In genomic region chr1:206600527-206600926, GRCh38 we compare ENCODE assay signal across 24 cellular contexts. TPM values are rescaled to one million over a fixed set of nuclear protein-coding genes. Genes with fewer than 3 reads are reported as not detected.
DNase-seq lines count a peak whose midpoint lies in the region; ATAC-seq, FAIRE-seq and TF ChIP-seq lines count a peak whose summit lies in the region.
"Had no signal": no experiment of that assay in that cellular context is flagged by ENCODE, and none has a peak within 500 bp of the region (broad histone marks: within the 10 kb centered on the region; RNA-seq: fewer than 3 reads in every experiment).

No MANE protein-coding gene starts in this region.

- H3K36me3 ChIP-seq in liver (ENCODE audit: control insufficient read depth in 4 of 4, insufficient read depth in 3 of 4, low read depth in 1 of 4, low read length in 3 of 4) (peaks cover 5 to 77% (median 52%) of the 10 kb centered on the region in 4 donors), HepG2 (replicated peaks in 1 of 2; ENCODE audit: control insufficient read depth in 1 of 2, insufficient read depth in 2 of 2, low read length in 2 of 2) (peaks cover 34 to 79% of the 10 kb centered on the region in 2 experiments)

- TF ChIP-seq EP300 in HepG2 (IDR thresholded peaks at IDR 0.05; ENCODE audit: low read depth in 2 of 2, low read length in 2 of 2) (no peak), HepG2 (CRISPR knock-in tag; IDR thresholded peaks at IDR 0.05; ENCODE audit: borderline replicate concordance) (no peak)

- TF ChIP-seq RAD21 in liver (IDR thresholded peaks at IDR 0.05) (no peak), HepG2 (CRISPR knock-in tag; IDR thresholded peaks at IDR 0.05) (no peak)

- in situ Hi-C loops in HepG2 (cut with HindIII; ENCODE audit: extremely low pct_ligation_motif_present, low pct_unique_long_range_greater_than_20kb) (no loop called here), astrocyte of the spinal cord (cut with HindIII; ENCODE audit: low sequenced_read_pairs) (no loop called here)

- H3K9ac ChIP-seq in liver (ENCODE audit: low read depth in 1 of 2, low read length in 2 of 2): no peak overlapping the region
- no peak overlapping the region for H3K9ac ChIP-seq in HepG2 (ENCODE audit: insufficient read depth, low read depth, low read length)
- H3K9ac ChIP-seq: BLaER1 had no signal

- DNase-seq in HepG2 (ENCODE audit: low spot score): no peak
- peak; percentile 64 for DNase-seq in astrocyte of the spinal cord (ENCODE audit: low read depth, low spot score)
- peak; percentile 59 for DNase-seq in myocyte (ENCODE audit: low read depth)
- no peak for DNase-seq in DMS79 (lab: John Stamatoyannopoulos, UW)
- DNase-seq in activated CD4-positive, alpha-beta T cell treated with anti-CD3 and anti-CD28 coated beads for 1 hour: no peak
- no peak for DNase-seq in NCI-H1417 (lab: John Stamatoyannopoulos, UW)
- no peak for DNase-seq in stimulated activated CD4-positive, alpha-beta T cell treated with anti-CD3 and anti-CD28 coated beads, Interleukin-4, amount 100 ng/mL, for 24 hours
- DNase-seq: CD4-positive, CD25-positive, alpha-beta regulatory T cell; GDM1; H9; Kasumi-1; MV-4-11; NCI-H1105 treated with DMSO at 0.1 percent for 48 hours; NCI-H2029 treated with DMSO at 0.1 percent for 48 hours; NCI-H446 treated with DMSO at 0.1 percent for 48 hours; NCI-H526; SHP77 had no signal

- CTCF ChIA-PET in HepG2 (lab: Yijun Ruan, JAX; ENCODE audit: low intra/inter-chr PET ratio, low total read pairs): no interaction called here

- TF ChIP-seq CTCF in liver (IDR thresholded peaks at IDR 0.05; ENCODE audit: low read depth, low read length, missing input control) (no peak), HepG2 (CRISPR knock-in tag; IDR thresholded peaks at IDR 0.05) (no peak), astrocyte of the spinal cord (IDR thresholded peaks at IDR 0.05; ENCODE audit: low read depth, low read length) (no peak)

- H3K9me3 ChIP-seq in liver (ENCODE audit: control insufficient read depth in 4 of 4, low read length in 3 of 4) (no peaks in the 10 kb centered on the region), HepG2 (ENCODE audit: low read length) (no peaks in the 10 kb centered on the region)
- H3K9me3 ChIP-seq: BLaER1 had no signal

- H3K27ac ChIP-seq in liver (ENCODE audit: low read depth in 1 of 2, low read length in 2 of 2) (no peak overlapping the region), HepG2 (ENCODE audit: extremely low read length, insufficient read depth, low read length) (no peak overlapping the region)
- H3K27ac ChIP-seq: BLaER1, RWPE1 had no signal

- H3K4me3 ChIP-seq in liver (ENCODE audit: low read depth in 1 of 3, low read length in 3 of 3): no peak overlapping the region
- H3K4me3 ChIP-seq in HepG2 (replicated peaks in 1 of 3; ENCODE audit: insufficient read depth in 1 of 3, low read depth in 2 of 3, low read length in 3 of 3): no peak overlapping the region
- no peak overlapping the region for H3K4me3 ChIP-seq in astrocyte of the spinal cord (ENCODE audit: low read depth, low read length)
- H3K4me3 ChIP-seq: BLaER1, GM12878, GM23338, K562 had no signal

- TF ChIP-seq POLR2A in HepG2 (IDR thresholded peaks at IDR 0.05; ENCODE audit: insufficient read depth in 1 of 2, low read depth in 2 of 2, low read length in 2 of 2): no peak

- no peak for ATAC-seq in HepG2
- ATAC-seq: GM12878, GM23338, K562, Panc1 had no signal

- H3K27me3 ChIP-seq in liver (ENCODE audit: control insufficient read depth in 4 of 4, insufficient read depth in 4 of 4, low read length in 3 of 4): no peaks in the 10 kb centered on the region
- no peaks in the 10 kb centered on the region for H3K27me3 ChIP-seq in HepG2 (ENCODE audit: control insufficient read depth in 1 of 2, insufficient read depth in 2 of 2, low read length in 2 of 2)
- H3K27me3 ChIP-seq: BLaER1 had no signal

- H3K79me2 ChIP-seq in HepG2 (ENCODE audit: insufficient read depth, low read length): no peaks in the 10 kb centered on the region

- no peak for FAIRE-seq in HepG2 (lab: Jason Lieb, UNC)
- FAIRE-seq: GM12878, K562 had no signal

- POLR2A ChIA-PET in HepG2 (lab: Yijun Ruan, JAX): interaction anchor here (1.4 kb wide), 1 partner anchor 12 kb away, joined by 3 read pairs; the partner anchor contains the start of gene EIF2D

- H3K4me2 ChIP-seq in HepG2 (ENCODE audit: low read depth, low read length): no peak overlapping the region
- H3K4me2 ChIP-seq: BLaER1, GM23338 had no signal

- intact Hi-C loops in HepG2 (cut with micrococcal nuclease; ENCODE audit: unreplicated experiment): no loop called here

- H3K4me1 ChIP-seq in liver (ENCODE audit: control insufficient read depth in 4 of 4, insufficient read depth in 4 of 4, low read length in 3 of 4): no peaks in the 10 kb centered on the region
- no peaks in the 10 kb centered on the region for H3K4me1 ChIP-seq in HepG2 (ENCODE audit: insufficient read depth, low read length)
- H3K4me1 ChIP-seq: BLaER1 had no signal

- no peaks in the 10 kb centered on the region for H4K20me1 ChIP-seq in HepG2 (ENCODE audit: insufficient read depth, low read length)
- H4K20me1 ChIP-seq: BLaER1 had no signal

- no peak overlapping the region for H2AFZ ChIP-seq in HepG2 (ENCODE audit: low read length)
- H2AFZ ChIP-seq: GM23338 had no signal

- WGBS in liver: 83% methylated on average over 3 of the region's 3 CpGs
- WGBS in HepG2 (ENCODE audit: low lambda C conversion rate): 93% methylated on average over 3 of the region's 3 CpGs

- no TSS peak for BruUV-seq in HepG2 (replicated peaks; lab: Mats Ljungman, UMichigan)

TF ChIP-seq in liver, 16 proteins besides CTCF, POLR2A, EP300 and RAD21:
- TF ChIP-seq HNF4G (IDR thresholded peaks at IDR 0.05): no peak
- no peak for TF ChIP-seq EGR1 (IDR thresholded peaks at IDR 0.05; ENCODE audit: low read depth in 2 of 2)
- TF ChIP-seq NR2F2 (IDR thresholded peaks at IDR 0.05): peak; percentile 40
- TF ChIP-seq FOXA1 (IDR thresholded peaks at IDR 0.05): no peak

TF ChIP-seq in HepG2, 621 proteins besides CTCF, POLR2A, EP300 and RAD21 (continues in another document):
- TF ChIP-seq ZNF615 (CRISPR knock-in tag; IDR thresholded peaks at IDR 0.05; ENCODE audit: borderline replicate concordance): no peak
- no peak for TF ChIP-seq KLF12 (CRISPR knock-in tag; IDR thresholded peaks at IDR 0.05; ENCODE audit: borderline replicate concordance)
- no peak for TF ChIP-seq SP5 (CRISPR knock-in tag; IDR thresholded peaks at IDR 0.05; ENCODE audit: borderline replicate concordance, low read depth)
- TF ChIP-seq HOXA5 (CRISPR knock-in tag; IDR thresholded peaks at IDR 0.05): no peak

RNA-seq across cellular contexts. Expression of gene EIF2D, which starts 11.7 kb away (rescaled TPM):
- total RNA-seq in liver (10 to 100 TPM; 26.1 to 30.0 TPM), HepG2 (2016; rRNA removed; fragmentation: Illumina TruSeq; extraction: Trizol) (45.1 and 47.5 TPM in 2 replicates), myocyte (36.7 and 42.7 TPM in 2 replicates)
- polyA plus RNA-seq in liver (10 to 100 TPM; 14.7 to 18.1 TPM), HepG2 (2011; rRNA removed) (61.1 and 64.9 TPM in 2 replicates)
- total RNA-seq in HepG2 (2016; cell fraction: cytosol; rRNA removed; fragmentation: Illumina TruSeq; extraction: Trizol; ENCODE audit: low read depth): 43.1 and 44.2 TPM in 2 replicates
- 44.4 and 45.6 TPM in 2 replicates for total RNA-seq in HepG2 (2016; cell fraction: insoluble cytoplasmic fraction; rRNA removed; fragmentation: Illumina TruSeq; extraction: Trizol)
- 66.4 and 71.1 TPM in 2 replicates for total RNA-seq in HepG2 (2016; cell fraction: membrane; rRNA removed; fragmentation: Illumina TruSeq; extraction: Trizol)
- total RNA-seq in HepG2 (2016; cell fraction: nucleus; rRNA removed; fragmentation: Illumina TruSeq; extraction: Trizol): 33.0 and 33.9 TPM in 2 replicates
- 57.5 and 59.2 TPM in 2 replicates for polyA plus RNA-seq in HepG2 (2011; cell fraction: cytosol; rRNA removed)
- 50.4 and 55.0 TPM in 2 replicates for polyA plus RNA-seq in HepG2 (2011; cell fraction: nucleus; rRNA removed)
- 35.2 and 37.1 TPM in 2 replicates for polyA plus RNA-seq in HepG2 (2012)
- polyA plus RNA-seq in HepG2 (2016; cell fraction: cytosol; fragmentation: Illumina TruSeq; extraction: Trizol; ENCODE audit: low read depth): 51.1 and 52.3 TPM in 2 replicates
- polyA plus RNA-seq in HepG2 (2016; cell fraction: insoluble cytoplasmic fraction; fragmentation: Illumina TruSeq; extraction: Trizol; ENCODE audit: low read depth): 56.4 and 58.1 TPM in 2 replicates
- polyA plus RNA-seq in HepG2 (2016; cell fraction: membrane; fragmentation: Illumina TruSeq; extraction: Trizol; ENCODE audit: low read depth): 76.1 and 77.6 TPM in 2 replicates
- 56.2 and 57.6 TPM in 2 replicates for polyA plus RNA-seq in HepG2 (2016; cell fraction: nucleus; fragmentation: Illumina TruSeq; extraction: Trizol; ENCODE audit: insufficient read depth, low read depth)
- polyA minus RNA-seq in HepG2 (2011; rRNA and poly(A)+ RNA removed; ENCODE audit: low replicate concordance): 48.8 and 93.5 TPM in 2 replicates
- 21.5 and 22.3 TPM in 2 replicates for polyA minus RNA-seq in HepG2 (2011; cell fraction: cytosol; rRNA and poly(A)+ RNA removed)
- 31.9 and 36.3 TPM in 2 replicates for polyA minus RNA-seq in HepG2 (2011; cell fraction: nucleus; rRNA and poly(A)+ RNA removed)
- polyA plus RNA-seq in myocyte (2012): 43.5 TPM

RNA-seq across cellular contexts. Expression of gene DYRK3, which starts 34.8 kb away (rescaled TPM):
- total RNA-seq in liver: 10 to 100 TPM in 1 of 2 donors, 1 to 10 TPM in 1; 7.8 to 41.8 TPM
- 1 to 10 TPM; 1.5 to 2.1 TPM for polyA plus RNA-seq in liver
- total RNA-seq in HepG2 (2016; rRNA removed; fragmentation: Illumina TruSeq; extraction: Trizol): 2.8 and 4.1 TPM in 2 replicates
- 0.44 and 0.81 TPM in 2 replicates for total RNA-seq in HepG2 (2016; cell fraction: cytosol; rRNA removed; fragmentation: Illumina TruSeq; extraction: Trizol; ENCODE audit: low read depth)
- 3.1 and 4.0 TPM in 2 replicates for total RNA-seq in HepG2 (2016; cell fraction: insoluble cytoplasmic fraction; rRNA removed; fragmentation: Illumina TruSeq; extraction: Trizol)
- 1.4 and 1.5 TPM in 2 replicates for total RNA-seq in HepG2 (2016; cell fraction: membrane; rRNA removed; fragmentation: Illumina TruSeq; extraction: Trizol)
- total RNA-seq in HepG2 (2016; cell fraction: nucleus; rRNA removed; fragmentation: Illumina TruSeq; extraction: Trizol): 1.7 and 2.7 TPM in 2 replicates
- 0.48 and 0.50 TPM in 2 replicates for polyA plus RNA-seq in HepG2 (2011; rRNA removed)
- 0.31 and 0.43 TPM in 2 replicates for polyA plus RNA-seq in HepG2 (2011; cell fraction: cytosol; rRNA removed)
- polyA plus RNA-seq in HepG2 (2011; cell fraction: nucleus; rRNA removed): 0.29 and 0.58 TPM in 2 replicates
- 0.40 and 0.43 TPM in 2 replicates for polyA plus RNA-seq in HepG2 (2012)
- 0.10 and 0.25 TPM in 2 replicates for polyA plus RNA-seq in HepG2 (2016; cell fraction: cytosol; fragmentation: Illumina TruSeq; extraction: Trizol; ENCODE audit: low read depth)
- 1.7 and 2.1 TPM in 2 replicates for polyA plus RNA-seq in HepG2 (2016; cell fraction: insoluble cytoplasmic fraction; fragmentation: Illumina TruSeq; extraction: Trizol; ENCODE audit: low read depth)
- 0.34 and 0.35 TPM in 2 replicates for polyA plus RNA-seq in HepG2 (2016; cell fraction: membrane; fragmentation: Illumina TruSeq; extraction: Trizol; ENCODE audit: low read depth)
- polyA plus RNA-seq in HepG2 (2016; cell fraction: nucleus; fragmentation: Illumina TruSeq; extraction: Trizol; ENCODE audit: insufficient read depth, low read depth): 1.0 and 1.5 TPM in 2 replicates
- 0.80 and 17.9 TPM in 2 replicates for polyA minus RNA-seq in HepG2 (2011; rRNA and poly(A)+ RNA removed; ENCODE audit: low replicate concordance)
- polyA minus RNA-seq in HepG2 (2011; cell fraction: cytosol; rRNA and poly(A)+ RNA removed): 0.40 and 1.7 TPM in 2 replicates
- polyA minus RNA-seq in HepG2 (2011; cell fraction: nucleus; rRNA and poly(A)+ RNA removed): 1.2 and 2.0 TPM in 2 replicates
- total RNA-seq in myocyte: 11.5 and 14.9 TPM in 2 replicates
- 7.0 TPM for polyA plus RNA-seq in myocyte (2012)

Comparison
In these comparisons a context has a peak if more than half of its experiments do, and no peak if none do; other contexts are left out.
1. DNase-seq: peak in astrocyte of the spinal cord (single experiment) and myocyte (single experiment); none in HepG2 (single experiment), DMS79 (single experiment), activated CD4-positive, alpha-beta T cell treated with anti-CD3 and anti-CD28 coated beads for 1 hour (single experiment), NCI-H1417 (0 of 3) and stimulated activated CD4-positive, alpha-beta T cell treated with anti-CD3 and anti-CD28 coated beads, Interleukin-4, amount 100 ng/mL, for 24 hours (single experiment).